20 cellular contexts compared by ENCODE assay signal in genomic region chr12:41103614-41104013, GRCh38.
DNase-seq lines count a peak whose midpoint lies in the region; ATAC-seq and TF ChIP-seq lines count a peak whose summit lies in the region.
"Had no signal": no experiment of that assay in that cellular context is flagged by ENCODE, and none has a peak within 500 bp of the region (broad histone marks: within the 10 kb centered on the region; RNA-seq: fewer than 3 reads in every experiment).

No MANE protein-coding gene starts in this region.

- TF ChIP-seq POLR2A in ovary (IDR thresholded peaks at IDR 0.05), result no peak

- H3K79me2 ChIP-seq in Karpas-422 (ENCODE audit: low read length), result no peaks in the 10 kb centered on the region

- ATAC-seq in sciatic nerve, result peak; percentile 68
- ATAC-seq: SK-N-SH treated with all-trans-retinoic acid at 6 μM for 48 hours had no signal

- no peaks in the 10 kb centered on the region for H3K9me3 ChIP-seq in Karpas-422 (ENCODE audit: low read length)
- no peaks in the 10 kb centered on the region for H3K9me3 ChIP-seq in ovary
- H3K9me3 ChIP-seq: BE2C had no signal

- no peaks in the 10 kb centered on the region for H4K20me1 ChIP-seq in Karpas-422 (ENCODE audit: insufficient read depth, low read depth, low read length)

- H3K4me3 ChIP-seq in Karpas-422 (ENCODE audit: low read length) (no peak overlapping the region), ovary (no peak overlapping the region)

- no peak for TF ChIP-seq CTCF in ovary (IDR thresholded peaks at IDR 0.05)

- no peak overlapping the region for H3K9ac ChIP-seq in Karpas-422 (ENCODE audit: low read length)

- intact Hi-C loops in sciatic nerve (cut with DNase I) (no loop called here), ovary (cut with DNase I) (no loop called here), head of caudate nucleus (cut with DNase I) (no loop called here)

- WGBS in ovary, 3 donors, result 7 to 42% (median 14%) methylated on average over 4 of the region's 4 CpGs

- peak; percentile 47 for DNase-seq in DMS114 treated with DMSO at 0.1 percent for 48 hours (lab: John Stamatoyannopoulos, UW; ENCODE audit: unreplicated experiment)
- DNase-seq in Karpas-422, result no peak
- DNase-seq in fibroblast of gingiva (ENCODE audit: low read depth), result peak; percentile 19
- DNase-seq in sciatic nerve (ENCODE audit: low spot score), result no peak
- DNase-seq in ovary, result no peak
- DNase-seq in head of caudate nucleus, result no peak
- DNase-seq in GDM1 (lab: John Stamatoyannopoulos, UW), result no peak
- no peak for DNase-seq in central memory CD4-positive, alpha-beta T cell
- DNase-seq: BE2C, DMS79, KBM-7, NCI-H1092, NCI-H1436, NCI-H2029, NCI-H226, NCI-H510A treated with DMSO at 0.1 percent for 48 hours, NCI-H748 treated with DMSO at 0.1 percent for 48 hours, SIG-M5 had no signal

- H3K4me1 ChIP-seq in Karpas-422 (ENCODE audit: low read length) (peaks cover 6% of the 10 kb centered on the region), ovary (ENCODE audit: insufficient read depth) (no peaks in the 10 kb centered on the region)
- H3K4me1 ChIP-seq: BE2C had no signal

- H3K27me3 ChIP-seq in Karpas-422 (ENCODE audit: low read length) (no peaks in the 10 kb centered on the region), ovary (no peaks in the 10 kb centered on the region)
- H3K27me3 ChIP-seq: BE2C had no signal

- no peak overlapping the region for H3K27ac ChIP-seq in Karpas-422 (ENCODE audit: low read length)
- H3K27ac ChIP-seq in ovary, result no peak overlapping the region
- H3K27ac ChIP-seq: RWPE1 had no signal

- H3K4me2 ChIP-seq in Karpas-422 (ENCODE audit: low read depth, low read length, poor library complexity, severe bottlenecking), result no peak overlapping the region

- H2AFZ ChIP-seq in Karpas-422 (ENCODE audit: low read length), result 0 out of 2 replicates have a peak overlapping the region, but pooled peaks have one; percentile 44

- H3K9me2 ChIP-seq in Karpas-422 (replicated peaks; ENCODE audit: insufficient read depth, low read length), result no peaks in the 10 kb centered on the region

- H3K36me3 ChIP-seq in Karpas-422 (ENCODE audit: insufficient read depth, low read length) (no peaks in the 10 kb centered on the region), ovary (no peaks in the 10 kb centered on the region)
- H3K36me3 ChIP-seq: BE2C had no signal

- TF ChIP-seq EP300 in ovary (IDR thresholded peaks at IDR 0.05), result no peak

Comparison
In these comparisons a context has a peak if more than half of its experiments do, and no peak if none do; other contexts are left out.
1. DNase-seq: peak in DMS114 treated with DMSO at 0.1 percent for 48 hours (single experiment) and fibroblast of gingiva (single experiment); none in Karpas-422 (single experiment), sciatic nerve (single experiment), ovary (0 of 5), head of caudate nucleus (0 of 42), GDM1 (single experiment) and central memory CD4-positive, alpha-beta T cell (single experiment).